7 cellular contexts compared by ENCODE assay signal in genomic region chr19:48933382-48933932, GRCh38. TPM values are rescaled to one million over a fixed set of nuclear protein-coding genes. Genes with fewer than 3 reads are reported as not detected.
DNase-seq lines count a peak whose midpoint lies in the region; ATAC-seq and TF ChIP-seq lines count a peak whose summit lies in the region.

Gene DHDH, plus strand, starts transcription at chr19:48933699. Its CDS starts 23 bp downstream, at chr19:48933722.

- under 1% methylated on average over 43 of the region's 43 CpGs for WGBS in right cardiac atrium

- peak within 1 kb of the TSS; percentile 83 to 91 (median 83) for H3K4me3 Mint-ChIP-seq in T-cell
- peak within 1 kb of the TSS; percentile 77 for H3K4me3 Mint-ChIP-seq in activated naive CD8-positive, alpha-beta T cell treated with anti-CD3 and anti-CD28 coated beads, Interleukin-2, amount 50 U/mL, for 24 hours
- H3K4me3 Mint-ChIP-seq in progenitor cell of endocrine pancreas (ENCODE audit: low read depth), result peak within 1 kb of the TSS; percentile 79

- no peaks in the 10 kb centered on the region for H3K9me3 ChIP-seq in right cardiac atrium (ENCODE audit: control insufficient read depth, low read length)
- no peaks in the 10 kb centered on the region for H3K9me3 ChIP-seq in upper lobe of right lung

- H3K4me3 ChIP-seq in right cardiac atrium (ENCODE audit: low read length) (peak within 1 kb of the TSS; percentile 28), upper lobe of right lung (peak within 1 kb of the TSS; percentile 57)

- POLR2A ChIA-PET in T-cell (lab: Charles Lee), result interaction anchor here in 1 of 2 donors (1.0 kb wide), 1 partner anchor 34 kb away, joined by 3 read pairs; no protein-coding TSS in a partner anchor

- intact Hi-C loops in right cardiac atrium (cut with DNase I) (no loop called here), upper lobe of right lung (cut with DNase I) (no loop called here)

- H3K4me1 Mint-ChIP-seq in T-cell (peaks cover 9 to 16% (median 10%) of the 10 kb centered on the region in 3 donors), progenitor cell of endocrine pancreas (ENCODE audit: low read depth) (peaks cover 7% of the 10 kb centered on the region)
- peaks cover 14% of the 10 kb centered on the region for H3K4me1 Mint-ChIP-seq in activated naive CD8-positive, alpha-beta T cell treated with anti-CD3 and anti-CD28 coated beads, Interleukin-2, amount 50 U/mL, for 24 hours

- H3K27ac ChIP-seq in right cardiac atrium (ENCODE audit: low read length), result no peak within 1 kb of the TSS
- H3K27ac ChIP-seq in upper lobe of right lung, result peak within 1 kb of the TSS; percentile 28

- peaks cover 2% of the 10 kb centered on the region for H3K36me3 Mint-ChIP-seq in T-cell
- no peaks in the 10 kb centered on the region for H3K36me3 Mint-ChIP-seq in activated naive CD8-positive, alpha-beta T cell treated with anti-CD3 and anti-CD28 coated beads, Interleukin-2, amount 50 U/mL, for 24 hours (ENCODE audit: low read depth)
- H3K36me3 Mint-ChIP-seq in progenitor cell of endocrine pancreas (ENCODE audit: insufficient read depth), result peaks cover 1% of the 10 kb centered on the region

- ATAC-seq in GM19023 (IDR thresholded peaks at IDR 0.05; ENCODE audit: unreplicated experiment) (peak; percentile 66), T-cell (replicated peaks in 1 of 4) (peak; percentile 96 to 98 (median 98)), right cardiac atrium (peak; percentile 86 to 88), upper lobe of right lung (peak; percentile 96)
- ATAC-seq in activated naive CD8-positive, alpha-beta T cell treated with anti-CD3 and anti-CD28 coated beads, Interleukin-2, amount 50 U/mL, for 24 hours, result peak; percentile 88

- H3K36me3 ChIP-seq in upper lobe of right lung, result no peaks in the 10 kb centered on the region

- H3K27me3 ChIP-seq in right cardiac atrium (ENCODE audit: control insufficient read depth, insufficient read depth), result no peaks in the 10 kb centered on the region
- no peaks in the 10 kb centered on the region for H3K27me3 ChIP-seq in upper lobe of right lung

- TF ChIP-seq CTCF in progenitor cell of endocrine pancreas (IDR thresholded peaks at IDR 0.05; ENCODE audit: unreplicated experiment) (no peak), upper lobe of right lung (IDR thresholded peaks at IDR 0.05) (no peak)

- peaks cover 0 to 2% of the 10 kb centered on the region in 2 donors for H3K27me3 Mint-ChIP-seq in T-cell
- H3K27me3 Mint-ChIP-seq in activated naive CD8-positive, alpha-beta T cell treated with anti-CD3 and anti-CD28 coated beads, Interleukin-2, amount 50 U/mL, for 24 hours, result peaks cover 3% of the 10 kb centered on the region
- H3K27me3 Mint-ChIP-seq in progenitor cell of endocrine pancreas, result peaks cover 29% of the 10 kb centered on the region

- H3K4me1 ChIP-seq in right cardiac atrium (ENCODE audit: control insufficient read depth, insufficient read depth, low read length) (no peaks in the 10 kb centered on the region), upper lobe of right lung (peaks cover 10% of the 10 kb centered on the region)

- H3K9me3 Mint-ChIP-seq in T-cell, result no peaks in the 10 kb centered on the region
- H3K9me3 Mint-ChIP-seq in activated naive CD8-positive, alpha-beta T cell treated with anti-CD3 and anti-CD28 coated beads, Interleukin-2, amount 50 U/mL, for 24 hours, result no peaks in the 10 kb centered on the region
- H3K9me3 Mint-ChIP-seq in progenitor cell of endocrine pancreas (ENCODE audit: low read depth), result no peaks in the 10 kb centered on the region

- peak; percentile 96 for DNase-seq in NCI-H1105 (lab: John Stamatoyannopoulos, UW)
- peak; percentile 76 to 90 (median 84) for DNase-seq in T-cell
- peak; percentile 75 for DNase-seq in activated naive CD8-positive, alpha-beta T cell treated with anti-CD3 and anti-CD28 coated beads, Interleukin-2, amount 50 U/mL, for 24 hours
- DNase-seq in right cardiac atrium, result peak; percentile 70 to 88 (median 87)
- peak; percentile 77 for DNase-seq in progenitor cell of endocrine pancreas (ENCODE audit: low spot score, unreplicated experiment)
- peak; percentile 95 for DNase-seq in upper lobe of right lung

- H3K27ac Mint-ChIP-seq in T-cell (peak within 1 kb of the TSS; percentile 89 to 91), progenitor cell of endocrine pancreas (no peak within 1 kb of the TSS)
- no peak within 1 kb of the TSS for H3K27ac Mint-ChIP-seq in activated naive CD8-positive, alpha-beta T cell treated with anti-CD3 and anti-CD28 coated beads, Interleukin-2, amount 50 U/mL, for 24 hours

- CTCF ChIA-PET in T-cell (lab: Charles Lee), result interaction anchor here in 1 of 2 donors (1.1 to 1.5 kb wide), 3 partner anchors 10 to 37 kb away, joined by 4 to 9 read pairs (median 8); partner anchors contain the start of gene BAX

RNA-seq across cellular contexts. Expression of gene DHDH, which starts in this region (rescaled TPM):
- total RNA-seq in T-cell (1 to 10 TPM in 4 of 5 donors, under 1 TPM in 1; 0.93 to 1.7 (median 1.2) TPM), right cardiac atrium (under 1 TPM in 1 of 4 donors, not detected in 3; 0.31 TPM), progenitor cell of endocrine pancreas (1.1 and 1.8 TPM in 2 replicates), upper lobe of right lung (3.0 TPM)
- polyA plus RNA-seq in right cardiac atrium, result not detected

Comparison
In these comparisons a context has a peak if more than half of its experiments do, and no peak if none do; other contexts are left out.
1. Peak in DNase-seq, ATAC-seq and H3K4me3 ChIP-seq in right cardiac atrium; RNA of the gene not detected or under 1 TPM.
2. H3K27ac Mint-ChIP-seq: peak in T-cell (2 of 2); none in activated naive CD8-positive, alpha-beta T cell treated with anti-CD3 and anti-CD28 coated beads, Interleukin-2, amount 50 U/mL, for 24 hours (single experiment) and progenitor cell of endocrine pancreas (single experiment).
3. Peak in every context shown above with its lines, with median percentiles within 50 percentile points of each other: ATAC-seq, DNase-seq and H3K4me3 Mint-ChIP-seq.